ENCODE assay signal across 8 cellular contexts in the genomic region with DNA sequence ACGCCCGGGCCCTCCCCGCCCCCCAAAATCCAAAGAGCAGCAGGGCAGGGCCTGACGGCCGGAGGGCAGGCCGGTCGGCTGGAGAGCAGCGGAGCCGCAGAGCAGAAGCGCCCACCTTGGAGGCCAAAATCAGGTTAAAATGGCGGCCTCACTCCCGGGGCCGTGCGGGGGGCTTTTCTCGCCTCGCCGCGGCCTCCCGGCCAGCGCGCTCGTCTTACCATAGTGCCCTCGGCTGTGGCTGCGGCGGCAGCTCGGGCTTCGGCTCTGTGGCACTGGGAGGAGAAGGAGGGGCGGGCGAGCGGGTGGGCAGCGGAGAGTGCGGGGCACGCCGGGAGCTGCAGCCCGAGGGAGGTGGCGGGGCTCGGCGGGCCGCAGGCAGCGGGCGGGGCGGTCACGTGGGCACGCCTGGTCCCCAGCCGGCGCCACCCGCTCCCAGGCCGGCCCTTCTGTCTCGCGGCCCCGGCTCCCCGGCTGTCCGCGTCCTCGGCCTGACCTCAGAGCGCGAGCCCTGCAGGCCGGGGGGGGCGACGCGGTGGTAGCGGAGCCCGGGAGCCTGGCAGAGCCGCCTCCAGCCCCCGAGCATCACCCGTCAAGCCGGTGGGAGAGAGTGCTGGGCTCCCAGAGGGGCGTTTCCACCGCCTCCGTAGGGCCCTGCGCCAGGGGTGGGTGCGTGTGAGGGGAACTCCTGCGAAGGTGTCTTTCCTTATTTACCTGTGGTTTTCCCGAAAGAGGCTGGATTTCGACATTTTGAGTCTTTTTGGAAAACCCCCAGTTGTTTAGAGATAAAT. TPM values are rescaled to one million over a fixed set of nuclear protein-coding genes. Genes with fewer than 3 reads are reported as not detected.
A peak's percentile ranks its signal among the peaks of the same experiment; 100 is the strongest.
DNase-seq lines count a peak whose midpoint lies in the region; ATAC-seq and TF ChIP-seq lines count a peak whose summit lies in the region.

A gene (minus strand): TSS at position 274 of the 788 bp plus-strand sequence. CDS start 53 bp downstream, at position 221.

- peaks cover 10% of the 10 kb centered on the region; the same call in 1 of the 2 replicates for H3K36me3 ChIP-seq in DND-41 (ENCODE audit: insufficient read depth, low read length)
- H3K36me3 ChIP-seq in KOPT-K1 (ENCODE audit: insufficient read depth, low read length): peaks cover 22% of the 10 kb centered on the region

- H3K27ac ChIP-seq in DND-41 (ENCODE audit: low read length) (peak within 1 kb of the TSS; percentile 73), KOPT-K1 (ENCODE audit: low read depth, low read length, poor library complexity, severe bottlenecking) (peak within 1 kb of the TSS; percentile 73)

- no peaks in the 10 kb centered on the region for H3K9me3 ChIP-seq in DND-41 (ENCODE audit: insufficient read depth, low read length, severe bottlenecking)
- H3K9me3 ChIP-seq in KOPT-K1 (ENCODE audit: insufficient read depth, low read length, poor library complexity, severe bottlenecking): no peaks in the 10 kb centered on the region

- peak within 1 kb of the TSS; percentile 97 to 99 (median 99) for H3K27ac Mint-ChIP-seq in nephron

- H3K4me3 Mint-ChIP-seq in nephron: peak within 1 kb of the TSS; percentile 90 to 98 (median 94)

- H3K27me3 Mint-ChIP-seq in nephron (ENCODE audit: low read depth): peaks cover 5% of the 10 kb centered on the region

- H3K9me3 Mint-ChIP-seq in nephron: no peaks in the 10 kb centered on the region

- H3K36me3 Mint-ChIP-seq in nephron (ENCODE audit: low read depth): peaks cover 12% of the 10 kb centered on the region

- H2AFZ ChIP-seq in DND-41 (ENCODE audit: low read depth, low read length): peak within 1 kb of the TSS; percentile 95

- peaks cover 20% of the 10 kb centered on the region for H3K4me1 ChIP-seq in DND-41 (ENCODE audit: insufficient read depth, low read length)

- peaks cover 47% of the 10 kb centered on the region for H3K4me1 Mint-ChIP-seq in nephron

- H3K4me2 ChIP-seq in DND-41 (ENCODE audit: insufficient read depth, low read length): peak within 1 kb of the TSS; percentile 76

- H3K9ac ChIP-seq in DND-41 (ENCODE audit: low read depth, low read length): peak within 1 kb of the TSS; percentile 85

- ATAC-seq in DND-41 (ENCODE audit: insufficient read depth, low read depth): peak; percentile 90
- ATAC-seq in GM21737 (IDR thresholded peaks at IDR 0.05; ENCODE audit: unreplicated experiment): peak; percentile 87
- ATAC-seq in stimulated activated naive CD8-positive, alpha-beta T cell treated with anti-CD3 and anti-CD28 coated beads, Interleukin-15, Interleukin-2, amounts not matched to agents 100 U/mL and 50 U/mL, for 24 hours: peak; percentile 94

- H4K20me1 ChIP-seq in DND-41 (ENCODE audit: insufficient read depth, low read length): no peaks in the 10 kb centered on the region

- peak; percentile 76 for DNase-seq in DND-41
- peak; percentile 78 for DNase-seq in RPMI7951 (ENCODE audit: low read depth)
- peak; percentile 55 for DNase-seq in activated effector memory CD4-positive, alpha-beta T cell treated with Interleukin-2 at 50 U/mL for 16 hours
- DNase-seq in fibroblast of pulmonary artery (ENCODE audit: low read depth): peak; percentile 67
- DNase-seq in stimulated activated naive CD8-positive, alpha-beta T cell treated with anti-CD3 and anti-CD28 coated beads, Interleukin-15, Interleukin-2, amounts not matched to agents 100 U/mL and 50 U/mL, for 24 hours: peak; percentile 75

- TF ChIP-seq CTCF in DND-41 (IDR thresholded peaks at IDR 0.05; ENCODE audit: borderline replicate concordance, extremely low read depth, low read length, poor library complexity, severe bottlenecking) (no peak), fibroblast of pulmonary artery (IDR thresholded peaks at IDR 0.05; ENCODE audit: low read length, missing control alignments) (no peak), nephron (IDR thresholded peaks at IDR 0.05; ENCODE audit: unreplicated experiment in 3 of 3) (no peak)

- peaks cover 9% of the 10 kb centered on the region for H3K79me2 ChIP-seq in DND-41 (ENCODE audit: insufficient read depth, low read length)

- H3K4me3 ChIP-seq in DND-41 (ENCODE audit: low read depth in 1 of 2, low read length in 2 of 2): peak within 1 kb of the TSS; percentile 83 to 84
- peak within 1 kb of the TSS; percentile 71 for H3K4me3 ChIP-seq in fibroblast of pulmonary artery (replicated peaks; ENCODE audit: low read depth, low read length)

- H3K27me3 ChIP-seq in DND-41 (ENCODE audit: insufficient read depth, low read length, poor library complexity): no peaks in the 10 kb centered on the region

RNA-seq across cellular contexts. Expression of the gene that starts here (rescaled TPM):
- 78.9 and 128 TPM in 2 replicates for total RNA-seq in RPMI7951 (2014; rRNA removed; shearing (Covaris generic))

Comparison
In these comparisons a context has a peak if more than half of its experiments do, and no peak if none do; other contexts are left out.
1. Peak in every context shown above with its lines: DNase-seq, ATAC-seq, H3K4me3 ChIP-seq and H3K27ac ChIP-seq.